ENCODE assay signal across 12 cellular contexts in the genomic region with DNA sequence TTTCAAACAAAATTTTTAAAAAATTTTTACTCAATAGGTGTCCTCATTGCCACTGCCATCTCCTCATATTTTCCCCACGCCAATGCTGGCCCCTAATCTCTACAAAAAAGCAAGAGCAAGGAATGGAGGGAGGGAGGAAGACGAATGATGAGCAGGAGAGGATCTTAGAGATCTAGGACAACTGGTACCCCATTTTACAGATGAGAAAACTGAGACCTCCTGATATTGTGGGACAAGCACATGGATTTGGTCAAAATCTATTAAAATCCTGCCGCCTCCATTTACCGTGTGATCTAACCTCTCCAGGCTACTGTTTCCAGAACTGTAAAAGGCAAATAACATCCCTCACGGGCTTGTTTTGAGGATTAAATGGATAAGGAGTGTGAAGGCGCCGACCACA. TPM values are rescaled to one million over a fixed set of nuclear protein-coding genes. Genes with fewer than 3 reads are reported as not detected.
DNase-seq lines count a peak whose midpoint lies in the region; ATAC-seq, FAIRE-seq and TF ChIP-seq lines count a peak whose summit lies in the region.
"Had no signal": no experiment of that assay in that cellular context is flagged by ENCODE, and none has a peak within 500 bp of the region (broad histone marks: within the 10 kb centered on the region; RNA-seq: fewer than 3 reads in every experiment).

No MANE protein-coding gene starts in this region.

- no peaks in the 10 kb centered on the region for H3K27me3 Mint-ChIP-seq in CD4-positive, alpha-beta T cell

- H3K79me2 ChIP-seq in endothelial cell of umbilical vein (ENCODE audit: control insufficient read depth, insufficient read depth, low read length): peaks cover 65% of the 10 kb centered on the region

- peak overlapping the region; percentile 90 for H3K27ac Mint-ChIP-seq in CD4-positive, alpha-beta T cell

- no peak for ATAC-seq in CD4-positive, alpha-beta T cell (ENCODE audit: poor library complexity)
- ATAC-seq in Panc1 (no peak), HG02938 (IDR thresholded peaks at IDR 0.05; ENCODE audit: unreplicated experiment) (no peak)

- dilution Hi-C loops in endothelial cell of umbilical vein (cut with MboI; ENCODE audit: extremely low pct_ligation_motif_present, low sequenced_read_pairs): no loop called here

- no peak for DNase-seq in CD4-positive, alpha-beta T cell
- no peak for DNase-seq in Panc1 (ENCODE audit: low read depth, low spot score)
- DNase-seq in endothelial cell of umbilical vein (ENCODE audit: low read depth, low spot score): no peak
- no peak for DNase-seq in GF-D8 (lab: John Stamatoyannopoulos, UW)
- no peak for DNase-seq in activated CD4-positive, CD25-positive, alpha-beta regulatory T cell treated with anti-CD3 and anti-CD28 coated beads, Interleukin-2, amount 50 U/mL, for 72 hours
- no peak for DNase-seq in NCI-H1105 treated with DMSO at 0.1 percent for 48 hours (lab: John Stamatoyannopoulos, UW)

- TF ChIP-seq CTCF in CD4-positive, alpha-beta T cell (IDR thresholded peaks at IDR 0.05): no peak
- peak; percentile 20; the same call in 1 of the 2 replicates for TF ChIP-seq CTCF in Panc1 (IDR thresholded peaks at IDR 0.05)
- no peak for TF ChIP-seq CTCF in endothelial cell of umbilical vein (IDR thresholded peaks at IDR 0.05; ENCODE audit: extremely low read depth in 1 of 2, insufficient read depth in 1 of 2, low read depth in 1 of 2, low read length in 2 of 2)

- H3K4me3 Mint-ChIP-seq in CD4-positive, alpha-beta T cell: peak overlapping the region; percentile 96

- TF ChIP-seq POLR2A in endothelial cell of umbilical vein (IDR thresholded peaks at IDR 0.05; ENCODE audit: low read depth, low read length): no peak

- no peaks in the 10 kb centered on the region for H3K9me3 ChIP-seq in CD4-positive, alpha-beta T cell (ENCODE audit: control insufficient read depth, low read length)
- H3K9me3 ChIP-seq in Panc1 (ENCODE audit: control insufficient read depth, insufficient read depth, low read depth, low read length) (no peaks in the 10 kb centered on the region), endothelial cell of umbilical vein (replicated peaks; ENCODE audit: control insufficient read depth, insufficient read depth, low read length) (no peaks in the 10 kb centered on the region)

- H3K4me3 ChIP-seq in Panc1 (ENCODE audit: low read depth in 2 of 2, low read length in 2 of 2): no peak overlapping the region
- peak overlapping the region in 1 of 3 experiments; percentile 14 for H3K4me3 ChIP-seq in endothelial cell of umbilical vein (replicated peaks in 1 of 3; ENCODE audit: insufficient read depth in 1 of 3, low read depth in 1 of 3, low read length in 3 of 3)
- H3K4me3 ChIP-seq in rectal smooth muscle tissue (ENCODE audit: low read length): peak overlapping the region; percentile 55

- H3K9ac ChIP-seq in endothelial cell of umbilical vein (replicated peaks; ENCODE audit: extremely low read depth, insufficient read depth, low read length) (peak overlapping the region; percentile 47), rectal smooth muscle tissue (ENCODE audit: low read length) (no peak overlapping the region)

- intact Hi-C loops in CD4-positive, alpha-beta T cell (cut with DNase I, micrococcal nuclease): loop anchor here (5.0 to 10.0 kb wide), 6 partner anchors 39 to 1424 kb away; partner anchors contain the start of genes UMPS (in 1 of the 2) and ZXDC (in 1 of the 2)
- intact Hi-C loops in Panc1 (cut with micrococcal nuclease; ENCODE audit: unreplicated experiment) (loop anchor here (5.0 kb wide), 1 partner anchor 101 kb away; no protein-coding TSS in a partner anchor), endothelial cell of umbilical vein (cut with micrococcal nuclease) (loop anchor here (5.0 to 10.0 kb wide), 3 partner anchors 39 to 386 kb away; no protein-coding TSS in a partner anchor)

- POLR2A ChIA-PET in CD4-positive, alpha-beta T cell (lab: Charles Lee): interaction anchor here (0.9 to 2.5 kb wide), 7 partner anchors 13 to 324 kb away, joined by 3 to 31 read pairs (median 3); partner anchors contain the start of gene ZNF148
- POLR2A ChIA-PET in Panc1 (lab: Charles Lee) (no interaction called here), endothelial cell of umbilical vein (lab: Charles Lee) (no interaction called here)

- H2AFZ ChIP-seq in endothelial cell of umbilical vein (ENCODE audit: low read depth, low read length): no peak overlapping the region

- peak; percentile 18 for FAIRE-seq in endothelial cell of umbilical vein (lab: Jason Lieb, UNC)
- FAIRE-seq: colon, G401.6, islet of Langerhans, TTC549 had no signal

- H3K27me3 ChIP-seq in CD4-positive, alpha-beta T cell (ENCODE audit: control insufficient read depth, insufficient read depth, low read length): no peaks in the 10 kb centered on the region
- H3K27me3 ChIP-seq in Panc1 (ENCODE audit: control insufficient read depth, insufficient read depth, low read length) (no peaks in the 10 kb centered on the region), endothelial cell of umbilical vein (ENCODE audit: control insufficient read depth in 2 of 2, insufficient read depth in 2 of 2, low read length in 2 of 2) (no peaks in the 10 kb centered on the region), rectal smooth muscle tissue (ENCODE audit: control insufficient read depth, insufficient read depth, low read length) (no peaks in the 10 kb centered on the region)

- H3K4me1 ChIP-seq in Panc1 (ENCODE audit: control insufficient read depth, insufficient read depth, low read length): peaks cover 62% of the 10 kb centered on the region
- H3K4me1 ChIP-seq in endothelial cell of umbilical vein (ENCODE audit: control insufficient read depth, extremely low read depth, insufficient read depth, low read length): peaks cover 36% of the 10 kb centered on the region
- peaks cover 48% of the 10 kb centered on the region for H3K4me1 ChIP-seq in rectal smooth muscle tissue (ENCODE audit: control insufficient read depth, insufficient read depth, low read length)

- H3K27ac ChIP-seq in CD4-positive, alpha-beta T cell (ENCODE audit: low read depth, low read length): peak overlapping the region; percentile 86
- H3K27ac ChIP-seq in Panc1 (ENCODE audit: low read length): peak overlapping the region; percentile 96
- H3K27ac ChIP-seq in endothelial cell of umbilical vein (ENCODE audit: insufficient read depth, low read depth, low read length): peak overlapping the region; percentile 84
- peak overlapping the region; percentile 83 for H3K27ac ChIP-seq in rectal smooth muscle tissue (ENCODE audit: low read depth, low read length)

- no peaks in the 10 kb centered on the region for H3K9me3 Mint-ChIP-seq in CD4-positive, alpha-beta T cell

- H3K9me1 ChIP-seq in endothelial cell of umbilical vein (replicated peaks; ENCODE audit: control insufficient read depth, extremely low read depth, insufficient read depth, low read length): no peaks in the 10 kb centered on the region

- no peaks in the 10 kb centered on the region for H4K20me1 ChIP-seq in endothelial cell of umbilical vein (replicated peaks; ENCODE audit: control insufficient read depth, extremely low read depth, insufficient read depth, low read length)

- BruUV-seq in Panc1 (replicated peaks; lab: Mats Ljungman, UMichigan) (no TSS peak), endothelial cell of umbilical vein (replicated peaks; lab: Mats Ljungman, UMichigan) (no TSS peak)

- CTCF ChIA-PET in CD4-positive, alpha-beta T cell (lab: Charles Lee): no interaction called here
- CTCF ChIA-PET in Panc1 (lab: Charles Lee): no interaction called here
- CTCF ChIA-PET in endothelial cell of umbilical vein (lab: Charles Lee): interaction anchor here (1.8 to 3.9 kb wide), 3 partner anchors 12 to 55 kb away, joined by 7 to 18 read pairs (median 7); no protein-coding TSS in a partner anchor

- peaks cover 19% of the 10 kb centered on the region for H3K36me3 Mint-ChIP-seq in CD4-positive, alpha-beta T cell (ENCODE audit: low read depth)

- peak overlapping the region; percentile 97 for H3K4me2 ChIP-seq in endothelial cell of umbilical vein (ENCODE audit: insufficient read depth, low read length)

- in situ Hi-C loops in Panc1 (cut with HindIII; ENCODE audit: low pct_unique_long_range_greater_than_20kb, low sequenced_read_pairs): no loop called here

- H3K36me3 ChIP-seq in Panc1 (ENCODE audit: control insufficient read depth, insufficient read depth, low read length) (no peaks in the 10 kb centered on the region), endothelial cell of umbilical vein (ENCODE audit: control insufficient read depth in 2 of 2, extremely low read depth in 1 of 2, insufficient read depth in 2 of 2, low read length in 2 of 2) (peaks cover 0 to 2% of the 10 kb centered on the region in 2 experiments), rectal smooth muscle tissue (ENCODE audit: control insufficient read depth, insufficient read depth, low read length) (peaks cover 3% of the 10 kb centered on the region)

- peaks cover 61% of the 10 kb centered on the region for H3K4me1 Mint-ChIP-seq in CD4-positive, alpha-beta T cell (ENCODE audit: low read depth)

TF ChIP-seq in endothelial cell of umbilical vein, 7 proteins besides CTCF, POLR2A, EP300 and RAD21:
- no peak for TF ChIP-seq POLR2AphosphoS5 (IDR thresholded peaks at IDR 0.05; ENCODE audit: insufficient read depth, low read depth, low read length)
- no peak for TF ChIP-seq MYC (IDR thresholded peaks at IDR 0.05; ENCODE audit: low read depth, low read length)
- TF ChIP-seq EZH2 (IDR thresholded peaks at IDR 0.05; ENCODE audit: borderline replicate concordance, low read depth, low read length, severe bottlenecking): no peak
- TF ChIP-seq MAX (IDR thresholded peaks at IDR 0.05; ENCODE audit: insufficient read depth, insufficient read length): no peak
- TF ChIP-seq FOS (IDR thresholded peaks at IDR 0.05; ENCODE audit: borderline replicate concordance, insufficient read depth, low read length): no peak
- TF ChIP-seq JUN (IDR thresholded peaks at IDR 0.05; ENCODE audit: borderline replicate concordance, insufficient read depth, insufficient read length, low read depth): no peak
- TF ChIP-seq GATA2 (IDR thresholded peaks at IDR 0.05; ENCODE audit: insufficient read depth, insufficient read length, low read depth, low read length): no peak

RNA-seq across cellular contexts. Expression of gene HEG1, which starts 4.6 kb away (rescaled TPM):
- 10 to 100 TPM; 31.2 to 32.6 TPM for total RNA-seq in CD4-positive, alpha-beta T cell
- total RNA-seq in Panc1 (2021; ENCODE audit: unreplicated experiment): 141 TPM
- polyA plus RNA-seq in Panc1 (2012; ENCODE audit: insufficient read length): 63.2 TPM
- 87.0 and 106 TPM in 2 replicates for total RNA-seq in endothelial cell of umbilical vein
- 40.9 and 50.1 TPM in 2 replicates for polyA plus RNA-seq in endothelial cell of umbilical vein
- polyA plus RNA-seq in endothelial cell of umbilical vein (2011; cell fraction: cytosol; rRNA removed): 40.6 and 42.2 TPM in 2 replicates
- polyA plus RNA-seq in endothelial cell of umbilical vein (2011; cell fraction: nucleus; rRNA removed): 50.1 and 53.9 TPM in 2 replicates
- polyA plus RNA-seq in endothelial cell of umbilical vein (2012): 54.3 and 76.5 TPM in 2 replicates
- 131 and 134 TPM in 2 replicates for polyA minus RNA-seq in endothelial cell of umbilical vein
- 39.0 TPM for polyA minus RNA-seq in endothelial cell of umbilical vein (2011; cell fraction: cytosol; rRNA and poly(A)+ RNA removed)
- 47.2 and 83.6 TPM in 2 replicates for polyA minus RNA-seq in endothelial cell of umbilical vein (2011; cell fraction: nucleus; rRNA and poly(A)+ RNA removed)
